5 cellular contexts compared by ENCODE assay signal in the genomic region with DNA sequence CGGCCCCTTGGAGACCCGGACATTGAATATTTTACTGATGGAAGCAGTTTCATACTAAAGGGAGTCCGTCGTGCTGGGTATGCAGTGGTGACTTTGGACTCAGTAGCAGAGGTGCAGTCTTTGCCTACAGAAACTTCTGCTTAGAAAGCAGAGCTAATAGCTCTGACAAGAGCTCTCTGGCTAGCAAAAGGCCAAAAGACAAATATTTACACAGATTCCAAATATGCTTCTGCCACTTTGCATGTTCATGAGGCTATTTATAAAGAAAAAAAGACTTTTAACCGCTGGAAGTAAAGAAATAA. TPM values are rescaled to one million over a fixed set of nuclear protein-coding genes. Genes with fewer than 3 reads are reported as not detected.
"Had no signal": no experiment of that assay in that cellular context is flagged by ENCODE, and none has a peak within 500 bp of the region (broad histone marks: within the 10 kb centered on the region; RNA-seq: fewer than 3 reads in every experiment).

No MANE protein-coding gene starts in this region.

RNA-seq across cellular contexts. Expression of a gene that starts 17.6 kb away (rescaled TPM):
- total RNA-seq: cardiac muscle cell, endothelial cell of umbilical vein, fibroblast of lung, fibroblast of villous mesenchyme, gastroesophageal sphincter had no signal
- polyA plus RNA-seq: cardiac muscle cell, endothelial cell of umbilical vein, fibroblast of lung had no signal
